Comparison of ENCODE assay signal across 31 cellular contexts in the genomic region with DNA sequence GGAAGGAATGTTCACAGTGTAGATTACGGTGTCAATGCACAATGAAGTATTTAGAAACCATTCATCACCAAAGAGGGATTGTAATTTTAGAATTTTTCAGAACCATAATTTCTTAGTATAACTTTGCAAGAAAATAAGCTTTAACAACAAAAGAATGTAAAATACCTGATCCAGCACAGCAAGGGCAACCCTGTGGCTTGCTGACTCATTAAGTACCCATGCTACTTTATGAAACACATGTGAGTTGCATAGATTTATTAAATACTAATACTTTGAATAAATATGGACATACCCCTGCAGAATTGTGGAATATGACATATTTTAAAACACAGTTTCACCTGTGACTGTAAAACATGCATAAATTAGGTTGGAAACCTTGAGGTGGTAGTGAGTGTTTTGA.
"Had no signal": no experiment of that assay in that cellular context is flagged by ENCODE, and none has a peak within 500 bp of the region (broad histone marks: within the 10 kb centered on the region; RNA-seq: fewer than 3 reads in every experiment).

No MANE protein-coding gene starts in this region.

- H2AFZ ChIP-seq: parathyroid adenoma had no signal

- H3K4me3 ChIP-seq: ovary, psoas muscle, right lobe of liver, sigmoid colon, skin epidermis, smooth muscle cell, spleen, suprapubic skin, testis, tibial artery, transverse colon, upper lobe of right lung, uterus had no signal

- DNase-seq: naive thymus-derived CD8-positive, alpha-beta T cell; nephron progenitor cell; nucleus accumbens; ovary; posterior cingulate gyrus; psoas muscle; right cardiac atrium; right lobe of liver; sigmoid colon; spleen; stimulated activated CD4-positive, alpha-beta T cell treated with anti-CD3 and anti-CD28 coated beads, Interleukin-12 subunit alpha, Interleukin-12 subunit beta, amount 100 ng/mL, for 4 hours; stimulated activated CD4-positive, alpha-beta T cell treated with anti-CD3 and anti-CD28 coated beads, Interleukin-1b, Interleukin-23, amount 100 ng/mL, for 48 hours; stimulated activated CD4-positive, alpha-beta T cell treated with anti-CD3 and anti-CD28 coated beads, Interleukin-4, amount 100 ng/mL, for 1 hour; stimulated activated CD4-positive, alpha-beta T cell treated with anti-CD3 and anti-CD28 coated beads, Interleukin-4, amount 100 ng/mL, for 4 hours; stimulated activated CD8-positive, alpha-beta memory T cell treated with anti-CD3 and anti-CD28 coated beads, Interleukin-4, amount 100 ng/mL, for 48 hours; stimulated activated naive CD4-positive, alpha-beta T cell; stimulated activated naive CD8-positive, alpha-beta T cell treated with anti-CD3 and anti-CD28 coated beads, Interleukin-15, amount 100 ng/mL, for 72 hours; stimulated activated naive CD8-positive, alpha-beta T cell treated with anti-CD3 and anti-CD28 coated beads, Interleukin-15, Interleukin-2, amounts not matched to agents 100 U/mL and 50 U/mL, for 24 hours; substantia nigra; testis; tibial artery; transverse colon; upper lobe of right lung; uterus had no signal

- H3K4me1 ChIP-seq: parathyroid adenoma, psoas muscle, right lobe of liver, sigmoid colon, spleen, suprapubic skin, testis, tibial artery, transverse colon, upper lobe of right lung, uterus had no signal

- H3K79me2 ChIP-seq: parathyroid adenoma had no signal

- H3K9me3 ChIP-seq: neutrophil, ovary, psoas muscle, right lobe of liver, testis, tibial artery, transverse colon, upper lobe of right lung, uterus had no signal

- H3K4me2 ChIP-seq: smooth muscle cell had no signal

- ATAC-seq: naive thymus-derived CD8-positive, alpha-beta T cell; natural killer cell treated with Interleukin-12 subunit alpha and Interleukin-12 subunit beta and Interleukin-15 and Interleukin-18, amount 100 ng/mL, for 72 hours; psoas muscle; right cardiac atrium; right lobe of liver; stimulated activated memory B cell treated with anti-CD40 and anti-IgM and Interleukin-4, amounts not matched to agents 10 μg/mL and 1 μg/mL and 100 μg/mL, for 72 hours; stimulated activated naive CD8-positive, alpha-beta T cell treated with anti-CD3 and anti-CD28 coated beads, Interleukin-15, amount 100 ng/mL, for 72 hours; stimulated activated naive CD8-positive, alpha-beta T cell treated with anti-CD3 and anti-CD28 coated beads, Interleukin-15, Interleukin-2, amounts not matched to agents 100 U/mL and 50 U/mL, for 24 hours; upper lobe of right lung had no signal

- H3K27me3 ChIP-seq: neutrophil, ovary, right lobe of liver, sigmoid colon, spleen, suprapubic skin, testis, tibial artery, transverse colon, upper lobe of right lung, uterus had no signal

- H3K27ac ChIP-seq: neutrophil, ovary, parathyroid adenoma, psoas muscle, right lobe of liver, sigmoid colon, skin epidermis, spleen, suprapubic skin, testis, tibial artery, transverse colon, upper lobe of right lung, uterus had no signal

- H3K9ac ChIP-seq: parathyroid adenoma had no signal

- H3K36me3 ChIP-seq: neutrophil, ovary, right lobe of liver, sigmoid colon, spleen, suprapubic skin, tibial artery, transverse colon, upper lobe of right lung, uterus had no signal
